In the genomic region with DNA sequence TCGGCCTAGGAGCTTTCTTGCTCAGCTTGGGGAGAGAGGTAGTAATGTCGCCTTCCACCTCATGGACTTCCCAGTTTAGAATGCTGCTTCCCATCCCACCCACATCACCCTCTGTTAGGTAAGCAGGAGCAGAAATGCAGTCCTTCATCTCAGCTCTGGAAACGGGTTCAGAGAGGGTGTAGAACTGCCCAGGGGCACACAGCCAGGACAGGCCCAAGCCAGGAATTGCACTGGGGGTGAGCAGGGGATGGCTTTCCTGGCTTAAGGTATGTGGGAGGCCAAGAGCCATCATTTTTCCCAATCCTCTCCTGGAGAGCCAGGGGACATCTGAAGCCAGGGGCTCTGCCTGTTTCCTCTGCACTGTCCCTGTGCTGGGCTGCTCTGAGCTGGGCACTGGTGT, we compare ENCODE assay signal across 21 cellular contexts. TPM values are rescaled to one million over a fixed set of nuclear protein-coding genes. Genes with fewer than 3 reads are reported as not detected.
A peak's percentile ranks its signal among the peaks of the same experiment; 100 is the strongest.
DNase-seq lines count a peak whose midpoint lies in the region; ATAC-seq and TF ChIP-seq lines count a peak whose summit lies in the region.
"Had no signal": no experiment of that assay in that cellular context is flagged by ENCODE, and none has a peak within 500 bp of the region (broad histone marks: within the 10 kb centered on the region; RNA-seq: fewer than 3 reads in every experiment).

No MANE protein-coding gene starts in this region.

- H3K4me1 Mint-ChIP-seq in activated naive CD8-positive, alpha-beta T cell treated with anti-CD3 and anti-CD28 coated beads, Interleukin-2, amount 10 ng/mL, durations not matched to agents 7 days and 5 days, result peaks cover 28% of the 10 kb centered on the region
- peaks cover 30% of the 10 kb centered on the region for H3K4me1 Mint-ChIP-seq in activated naive CD8-positive, alpha-beta T cell treated with anti-CD3 and anti-CD28 coated beads for 36 hours
- peaks cover 50% of the 10 kb centered on the region for H3K4me1 Mint-ChIP-seq in progenitor cell of endocrine pancreas (ENCODE audit: low read depth)

- intact Hi-C loops in body of pancreas (cut with DNase I), result no loop called here
- intact Hi-C loops in tibial artery (cut with DNase I; ENCODE audit: low total_unique reads), result no loop called here

- H4K20me1 ChIP-seq in neural cell (ENCODE audit: insufficient read depth), result peaks cover 12% of the 10 kb centered on the region

- H3K9me3 ChIP-seq in body of pancreas, result no peaks in the 10 kb centered on the region
- no peaks in the 10 kb centered on the region for H3K9me3 ChIP-seq in neural cell (ENCODE audit: low read length)
- no peaks in the 10 kb centered on the region for H3K9me3 ChIP-seq in tibial artery
- H3K9me3 ChIP-seq: psoas muscle, SJCRH30 had no signal

- no peaks in the 10 kb centered on the region for H3K9me3 Mint-ChIP-seq in activated naive CD8-positive, alpha-beta T cell treated with anti-CD3 and anti-CD28 coated beads, Interleukin-2, amount 10 ng/mL, durations not matched to agents 7 days and 5 days
- H3K9me3 Mint-ChIP-seq in activated naive CD8-positive, alpha-beta T cell treated with anti-CD3 and anti-CD28 coated beads for 36 hours, result no peaks in the 10 kb centered on the region
- H3K9me3 Mint-ChIP-seq in progenitor cell of endocrine pancreas (ENCODE audit: low read depth), result no peaks in the 10 kb centered on the region
- H3K9me3 Mint-ChIP-seq: activated CD4-positive, alpha-beta memory T cell treated with anti-CD3 and anti-CD28 coated beads, Interleukin-2, amount 10 ng/mL, durations not matched to agents 7 days and 5 days; activated T-cell treated with anti-CD3 and anti-CD28 coated beads, Interleukin-2, amount 50 U/mL, for 24 hours; stimulated activated naive CD8-positive, alpha-beta T cell treated with anti-CD3 and anti-CD28 coated beads, Interleukin-15, Interleukin-2, amounts not matched to agents 100 ng/mL and 50 ng/mL, for 24 hours; WTC11 had no signal

- H3K4me1 ChIP-seq in body of pancreas (peaks cover 39% of the 10 kb centered on the region), tibial artery (peaks cover 0 to 58% (median 48%) of the 10 kb centered on the region in 4 donors)

- no peaks in the 10 kb centered on the region for H3K9me2 ChIP-seq in neural cell (ENCODE audit: insufficient read depth, low read length)

- H3K27ac ChIP-seq in body of pancreas (peak overlapping the region in 3 of 4 donors; percentile 60 to 89 (median 75)), neural cell (ENCODE audit: low read length) (no peak overlapping the region), tibial artery (peak overlapping the region; percentile 83 to 87)

- TF ChIP-seq RAD21 in neural cell (conservative IDR thresholded peaks at IDR 0.05), result no peak

- no peaks in the 10 kb centered on the region for H3K36me3 Mint-ChIP-seq in activated naive CD8-positive, alpha-beta T cell treated with anti-CD3 and anti-CD28 coated beads, Interleukin-2, amount 10 ng/mL, durations not matched to agents 7 days and 5 days
- H3K36me3 Mint-ChIP-seq in activated naive CD8-positive, alpha-beta T cell treated with anti-CD3 and anti-CD28 coated beads for 36 hours, result no peaks in the 10 kb centered on the region
- peaks cover 2% of the 10 kb centered on the region for H3K36me3 Mint-ChIP-seq in progenitor cell of endocrine pancreas (ENCODE audit: insufficient read depth)
- H3K36me3 Mint-ChIP-seq: WTC11 had no signal

- no peak overlapping the region for H2AFZ ChIP-seq in neural cell (ENCODE audit: low read depth, low read length)

- H3K36me3 ChIP-seq in body of pancreas (replicated peaks in 1 of 2; ENCODE audit: insufficient read depth in 1 of 2, low read depth in 2 of 2) (no peaks in the 10 kb centered on the region), neural cell (ENCODE audit: insufficient read depth, low read length) (no peaks in the 10 kb centered on the region), tibial artery (no peaks in the 10 kb centered on the region)
- H3K36me3 ChIP-seq: SJCRH30 had no signal

- H3K4me3 Mint-ChIP-seq in activated naive CD8-positive, alpha-beta T cell treated with anti-CD3 and anti-CD28 coated beads, Interleukin-2, amount 10 ng/mL, durations not matched to agents 7 days and 5 days, result no peak overlapping the region
- no peak overlapping the region for H3K4me3 Mint-ChIP-seq in activated naive CD8-positive, alpha-beta T cell treated with anti-CD3 and anti-CD28 coated beads for 36 hours
- no peak overlapping the region for H3K4me3 Mint-ChIP-seq in progenitor cell of endocrine pancreas (ENCODE audit: low read depth)
- H3K4me3 Mint-ChIP-seq: activated CD4-positive, alpha-beta memory T cell treated with anti-CD3 and anti-CD28 coated beads, Interleukin-2, amount 10 ng/mL, durations not matched to agents 7 days and 5 days; activated T-cell treated with anti-CD3 and anti-CD28 coated beads, Interleukin-2, amount 50 U/mL, for 24 hours; stimulated activated naive CD8-positive, alpha-beta T cell treated with anti-CD3 and anti-CD28 coated beads, Interleukin-15, Interleukin-2, amounts not matched to agents 100 ng/mL and 50 ng/mL, for 24 hours; WTC11 had no signal

- peak overlapping the region; percentile 7 for H3K27ac Mint-ChIP-seq in activated naive CD8-positive, alpha-beta T cell treated with anti-CD3 and anti-CD28 coated beads, Interleukin-2, amount 10 ng/mL, durations not matched to agents 7 days and 5 days
- H3K27ac Mint-ChIP-seq in activated naive CD8-positive, alpha-beta T cell treated with anti-CD3 and anti-CD28 coated beads for 36 hours, result no peak overlapping the region
- H3K27ac Mint-ChIP-seq in progenitor cell of endocrine pancreas, result no peak overlapping the region
- H3K27ac Mint-ChIP-seq: activated CD4-positive, alpha-beta memory T cell treated with anti-CD3 and anti-CD28 coated beads, Interleukin-2, amount 10 ng/mL, durations not matched to agents 7 days and 5 days; WTC11 had no signal

- no peak for DNase-seq in activated naive CD8-positive, alpha-beta T cell treated with anti-CD3 and anti-CD28 coated beads, Interleukin-2, amount 10 ng/mL, durations not matched to agents 7 days and 5 days
- no peak for DNase-seq in activated naive CD8-positive, alpha-beta T cell treated with anti-CD3 and anti-CD28 coated beads for 36 hours
- DNase-seq in body of pancreas (no peak), tibial artery (no peak), progenitor cell of endocrine pancreas (ENCODE audit: low spot score, unreplicated experiment) (no peak)
- DNase-seq in stimulated activated CD4-positive, alpha-beta T cell treated with anti-CD3 and anti-CD28 coated beads, Interleukin-4, amount 100 ng/mL, for 4 hours, result no peak
- DNase-seq: 8988T; activated CD4-positive, alpha-beta memory T cell treated with anti-CD3 and anti-CD28 coated beads, Interleukin-2, amount 10 ng/mL, durations not matched to agents 7 days and 5 days; activated naive CD4-positive, alpha-beta T cell treated with anti-CD3 and anti-CD28 coated beads, Interleukin-2, amount 50 U/mL, for 16 hours; activated T-cell treated with anti-CD3 and anti-CD28 coated beads, Interleukin-2, amount 50 U/mL, for 24 hours; dermis blood vessel endothelial cell; foreskin melanocyte; NCI-H526; psoas muscle; T-helper 2 cell had no signal

- POLR2A ChIA-PET in activated naive CD8-positive, alpha-beta T cell treated with anti-CD3 and anti-CD28 coated beads, Interleukin-2, amount 10 ng/mL, durations not matched to agents 7 days and 5 days (lab: Charles Lee), result interaction anchor here (1.1 kb wide), 1 partner anchor 20 kb away, joined by 3 read pairs; no protein-coding TSS in a partner anchor

- H3K4me3 ChIP-seq in body of pancreas, result no peak overlapping the region
- no peak overlapping the region for H3K4me3 ChIP-seq in neural cell (ENCODE audit: low read length)
- H3K4me3 ChIP-seq in tibial artery, result no peak overlapping the region
- H3K4me3 ChIP-seq: psoas muscle, SJCRH30 had no signal

- TF ChIP-seq CTCF in body of pancreas (IDR thresholded peaks at IDR 0.05), result no peak
- no peak for TF ChIP-seq CTCF in neural cell (IDR thresholded peaks at IDR 0.05; ENCODE audit: poor library complexity, severe bottlenecking)
- no peak for TF ChIP-seq CTCF in tibial artery (IDR thresholded peaks at IDR 0.05)
- no peak for TF ChIP-seq CTCF in progenitor cell of endocrine pancreas (IDR thresholded peaks at IDR 0.05; ENCODE audit: unreplicated experiment)

- no peak for ATAC-seq in activated naive CD8-positive, alpha-beta T cell treated with anti-CD3 and anti-CD28 coated beads, Interleukin-2, amount 10 ng/mL, durations not matched to agents 7 days and 5 days (ENCODE audit: low read depth)
- ATAC-seq in body of pancreas (no peak), HG02588 (IDR thresholded peaks at IDR 0.05; ENCODE audit: unreplicated experiment) (no peak)
- ATAC-seq: left lobe of liver, WTC11 had no signal

- peaks cover 75% of the 10 kb centered on the region for H3K79me2 ChIP-seq in neural cell (replicated peaks; ENCODE audit: insufficient read depth, low read length)

- no peak for TF ChIP-seq EP300 in neural cell (conservative IDR thresholded peaks at IDR 0.05; ENCODE audit: poor library complexity, severe bottlenecking)

- no peak overlapping the region for H3K9ac ChIP-seq in neural cell (ENCODE audit: low read length)

- no peaks in the 10 kb centered on the region for H3F3A ChIP-seq in neural cell (ENCODE audit: insufficient read depth, low read length, poor library complexity, severe bottlenecking)

- no peak overlapping the region for H3K4me2 ChIP-seq in neural cell (ENCODE audit: low read length)

- H3K27me3 Mint-ChIP-seq in activated naive CD8-positive, alpha-beta T cell treated with anti-CD3 and anti-CD28 coated beads, Interleukin-2, amount 10 ng/mL, durations not matched to agents 7 days and 5 days, result no peaks in the 10 kb centered on the region
- no peaks in the 10 kb centered on the region for H3K27me3 Mint-ChIP-seq in activated naive CD8-positive, alpha-beta T cell treated with anti-CD3 and anti-CD28 coated beads for 36 hours
- H3K27me3 Mint-ChIP-seq in progenitor cell of endocrine pancreas, result no peaks in the 10 kb centered on the region
- H3K27me3 Mint-ChIP-seq: activated T-cell treated with anti-CD3 and anti-CD28 coated beads, Interleukin-2, amount 50 U/mL, for 24 hours; stimulated activated naive CD8-positive, alpha-beta T cell treated with anti-CD3 and anti-CD28 coated beads, Interleukin-15, Interleukin-2, amounts not matched to agents 100 ng/mL and 50 ng/mL, for 24 hours had no signal

- 60 to 83% methylated on average over 1 to 3 of the region's 3 CpGs for WGBS in body of pancreas, 2 donors

- no peaks in the 10 kb centered on the region for H3K27me3 ChIP-seq in body of pancreas
- H3K27me3 ChIP-seq in neural cell (ENCODE audit: insufficient read depth, low read depth, low read length), result no peaks in the 10 kb centered on the region
- H3K27me3 ChIP-seq in tibial artery, result no peaks in the 10 kb centered on the region
- H3K27me3 ChIP-seq: SJCRH30 had no signal

- TF ChIP-seq POLR2A in body of pancreas (IDR thresholded peaks at IDR 0.05), result no peak

TF ChIP-seq in neural cell, 6 proteins besides CTCF, POLR2A, EP300 and RAD21 (continues in another document):
- peak; percentile 5 for TF ChIP-seq POLR2AphosphoS5 (IDR thresholded peaks at IDR 0.05)

RNA-seq across cellular contexts. Expression of gene RAI1, which starts 33.6 kb away (rescaled TPM):
- total RNA-seq in activated naive CD8-positive, alpha-beta T cell treated with anti-CD3 and anti-CD28 coated beads, Interleukin-2, amount 10 ng/mL, durations not matched to agents 7 days and 5 days, result 10 to 100 TPM; 25.0 to 25.5 TPM
- 10 to 100 TPM; 19.6 to 21.1 TPM for total RNA-seq in activated naive CD8-positive, alpha-beta T cell treated with anti-CD3 and anti-CD28 coated beads for 36 hours
- total RNA-seq in body of pancreas (10 to 100 TPM; 16.3 to 41.5 TPM), progenitor cell of endocrine pancreas (69.0 and 75.0 TPM in 2 replicates)
- 16.9 and 21.0 TPM in 2 replicates for polyA plus RNA-seq in neural cell
- polyA minus RNA-seq in neural cell, result 54.1 and 59.6 TPM in 2 replicates
